In the genomic region with DNA sequence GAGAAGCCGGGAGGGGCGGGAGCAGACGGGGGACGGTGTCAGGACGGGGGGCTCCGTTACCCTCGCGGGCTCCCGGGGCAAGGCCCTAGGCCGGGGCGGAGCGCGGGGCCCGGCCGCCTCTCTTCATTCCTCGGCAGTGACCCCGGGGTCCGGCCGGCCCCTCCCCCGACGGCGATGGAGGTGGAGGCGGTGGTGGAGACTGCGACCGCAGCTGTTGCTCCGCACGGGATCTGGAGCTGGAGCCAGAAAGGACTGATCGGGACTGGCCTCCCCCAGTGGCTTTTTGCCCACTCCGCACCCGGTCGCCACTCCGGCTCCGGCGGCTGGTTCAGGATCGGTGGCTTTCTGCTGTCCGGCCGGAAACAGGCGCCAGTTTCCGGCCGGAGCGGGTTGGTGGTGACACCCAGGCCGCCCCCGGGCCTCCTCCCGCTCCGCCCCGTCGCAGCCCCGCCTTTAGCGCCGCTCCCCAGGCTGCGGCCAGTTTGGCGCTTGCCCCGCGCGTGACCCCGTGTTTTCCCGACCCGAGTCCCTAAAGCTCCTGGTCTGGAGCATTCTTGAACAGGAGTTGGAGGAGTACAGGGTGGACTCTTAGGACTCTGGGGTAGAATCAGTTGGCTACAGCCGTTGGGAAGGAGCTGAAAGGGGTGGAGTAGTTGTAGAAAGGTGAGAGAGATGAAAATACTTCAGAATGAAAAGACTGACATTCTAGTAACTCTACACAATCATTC, we compare ENCODE assay signal across 8 cellular contexts. TPM values are rescaled to one million over a fixed set of nuclear protein-coding genes. Genes with fewer than 3 reads are reported as not detected.
DNase-seq lines count a peak whose midpoint lies in the region; ATAC-seq and TF ChIP-seq lines count a peak whose summit lies in the region.

A gene (minus strand): TSS at position 339 of the 728 bp plus-strand sequence. CDS start 33,216 bp downstream, outside the sequence.

- H3K4me1 Mint-ChIP-seq in activated CD8-positive, alpha-beta memory T cell treated with anti-CD3 and anti-CD28 coated beads, Interleukin-2, amount 10 ng/mL, durations not matched to agents 7 days and 5 days, result peaks cover 32% of the 10 kb centered on the region

- no peaks in the 10 kb centered on the region for H3K36me3 ChIP-seq in endocrine pancreas (ENCODE audit: control insufficient read depth, insufficient read depth, low read length)

- no peak; the same call in 1 of the 2 replicates for TF ChIP-seq CTCF in C4-2B (conservative IDR thresholded peaks at IDR 0.05)

- peaks cover 2% of the 10 kb centered on the region for H3K27me3 Mint-ChIP-seq in activated CD8-positive, alpha-beta memory T cell treated with anti-CD3 and anti-CD28 coated beads, Interleukin-2, amount 10 ng/mL, durations not matched to agents 7 days and 5 days

- H3K9me3 ChIP-seq in endocrine pancreas (ENCODE audit: control insufficient read depth, low read length), result no peaks in the 10 kb centered on the region

- no peaks in the 10 kb centered on the region for H3K27me3 ChIP-seq in endocrine pancreas (ENCODE audit: control insufficient read depth, insufficient read depth, low read length)

- H3K27ac Mint-ChIP-seq in activated CD8-positive, alpha-beta memory T cell treated with anti-CD3 and anti-CD28 coated beads, Interleukin-2, amount 10 ng/mL, durations not matched to agents 7 days and 5 days, result peak within 1 kb of the TSS; percentile 92

- ATAC-seq in GM19395 (IDR thresholded peaks at IDR 0.05; ENCODE audit: unreplicated experiment) (peak; percentile 71), HG03565 (IDR thresholded peaks at IDR 0.05; ENCODE audit: unreplicated experiment) (peak; percentile 58)
- ATAC-seq in activated CD8-positive, alpha-beta memory T cell treated with anti-CD3 and anti-CD28 coated beads, Interleukin-2, amount 10 ng/mL, durations not matched to agents 7 days and 5 days, result peak; percentile 83

- H3K4me3 Mint-ChIP-seq in activated CD8-positive, alpha-beta memory T cell treated with anti-CD3 and anti-CD28 coated beads, Interleukin-2, amount 10 ng/mL, durations not matched to agents 7 days and 5 days, result peak within 1 kb of the TSS; percentile 99

- peak within 1 kb of the TSS; percentile 100 for H3K9ac ChIP-seq in endocrine pancreas (ENCODE audit: control insufficient read depth, insufficient read depth, low read length)

- H3K9me3 Mint-ChIP-seq in activated CD8-positive, alpha-beta memory T cell treated with anti-CD3 and anti-CD28 coated beads, Interleukin-2, amount 10 ng/mL, durations not matched to agents 7 days and 5 days (ENCODE audit: low read depth), result no peaks in the 10 kb centered on the region

- peak within 1 kb of the TSS; percentile 86 for H3K27ac ChIP-seq in C4-2B

- H3K4me3 ChIP-seq in endocrine pancreas (ENCODE audit: control insufficient read depth, insufficient read depth, low read length), result peak within 1 kb of the TSS; percentile 98

- peak; percentile 51 for DNase-seq in NCI-H82 treated with DMSO at 0.1 percent for 48 hours (lab: John Stamatoyannopoulos, UW; ENCODE audit: unreplicated experiment)
- DNase-seq in activated CD8-positive, alpha-beta memory T cell treated with anti-CD3 and anti-CD28 coated beads, Interleukin-2, amount 10 ng/mL, durations not matched to agents 7 days and 5 days, result peak; percentile 84
- DNase-seq in mesenteric fat pad (ENCODE audit: low spot score), result peak; percentile 96
- peak; percentile 63 for DNase-seq in stimulated activated CD8-positive, alpha-beta memory T cell treated with anti-CD3 and anti-CD28 coated beads, Interleukin-12 subunit alpha, Interleukin-12 subunit beta, amount 100 ng/mL, for 4 hours (ENCODE audit: low read depth)

- CTCF ChIA-PET in activated CD8-positive, alpha-beta memory T cell treated with anti-CD3 and anti-CD28 coated beads, Interleukin-2, amount 10 ng/mL, durations not matched to agents 7 days and 5 days (lab: Charles Lee), result interaction anchor here (0.5 to 4.2 kb wide), 12 partner anchors 8 to 176 kb away, joined by 3 to 16 read pairs (median 3); a partner anchor contains a TSS

- H3K4me1 ChIP-seq in endocrine pancreas (ENCODE audit: control insufficient read depth, insufficient read depth, low read length), result peaks cover 25% of the 10 kb centered on the region

- peaks cover 2% of the 10 kb centered on the region for H3K36me3 Mint-ChIP-seq in activated CD8-positive, alpha-beta memory T cell treated with anti-CD3 and anti-CD28 coated beads, Interleukin-2, amount 10 ng/mL, durations not matched to agents 7 days and 5 days

RNA-seq across cellular contexts. Expression of the gene that starts here (rescaled TPM):
- total RNA-seq in activated CD8-positive, alpha-beta memory T cell treated with anti-CD3 and anti-CD28 coated beads, Interleukin-2, amount 10 ng/mL, durations not matched to agents 7 days and 5 days, result 10 to 100 TPM; 16.4 to 19.7 TPM
- total RNA-seq in mesenteric fat pad, result 36.6 TPM

Comparison
In these comparisons a context has a peak if more than half of its experiments do, and no peak if none do; other contexts are left out.
1. Peak in every context shown above with its lines: DNase-seq, ATAC-seq, H3K4me3 ChIP-seq and H3K27ac ChIP-seq.